Comparison of ENCODE assay signal across 1 cellular context in genomic region chr12:2812290-2813213, GRCh38.
TF ChIP-seq lines count a peak whose summit lies in the region.

ITFG2 (plus strand) TSS chr12:2812668; CDS start chr12:2812761, 93 bp downstream.

TF ChIP-seq in HepG2, 621 proteins besides CTCF, POLR2A, EP300 and RAD21 (continued from another document and continues in another):
- peak; percentile 35 for TF ChIP-seq HNF4A (CRISPR knock-in tag; IDR thresholded peaks at IDR 0.05)
- TF ChIP-seq ZNF552 (CRISPR knock-in tag; IDR thresholded peaks at IDR 0.05; ENCODE audit: borderline replicate concordance) = peak; percentile 92; the same call in 1 of the 2 replicates
- peak; percentile 98 for TF ChIP-seq ZZZ3 (CRISPR knock-in tag; IDR thresholded peaks at IDR 0.05; ENCODE audit: borderline replicate concordance)
- TF ChIP-seq, protein P1, sequence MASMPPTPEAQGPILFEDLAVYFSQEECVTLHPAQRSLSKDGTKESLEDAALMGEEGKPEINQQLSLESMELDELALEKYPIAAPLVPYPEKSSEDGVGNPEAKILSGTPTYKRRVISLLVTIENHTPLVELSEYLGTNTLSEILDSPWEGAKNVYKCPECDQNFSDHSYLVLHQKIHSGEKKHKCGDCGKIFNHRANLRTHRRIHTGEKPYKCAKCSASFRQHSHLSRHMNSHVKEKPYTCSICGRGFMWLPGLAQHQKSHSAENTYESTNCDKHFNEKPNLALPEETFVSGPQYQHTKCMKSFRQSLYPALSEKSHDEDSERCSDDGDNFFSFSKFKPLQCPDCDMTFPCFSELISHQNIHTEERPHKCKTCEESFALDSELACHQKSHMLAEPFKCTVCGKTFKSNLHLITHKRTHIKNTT (CRISPR knock-in tag; IDR thresholded peaks at IDR 0.05) = no peak
- TF ChIP-seq ZBTB7B (CRISPR knock-in tag; IDR thresholded peaks at IDR 0.05) = peak; percentile 24; the same call in 1 of the 2 replicates
- TF ChIP-seq MAFK (conservative IDR thresholded peaks at IDR 0.05 in 1 of 2, IDR thresholded peaks at IDR 0.05 in 1 of 2; ENCODE audit: low read length in 2 of 2) = no peak
- TF ChIP-seq SOX5 (CRISPR knock-in tag; IDR thresholded peaks at IDR 0.05; ENCODE audit: borderline replicate concordance) = peak; percentile 62; the same call in 1 of the 2 replicates
- peak; percentile 82; the same call in 1 of the 2 replicates for TF ChIP-seq ZNF256 (CRISPR knock-in tag; conservative IDR thresholded peaks at IDR 0.05)
- TF ChIP-seq SIX1 (CRISPR knock-in tag; IDR thresholded peaks at IDR 0.05; ENCODE audit: borderline replicate concordance) = no peak; the same call in 1 of the 2 replicates
- TF ChIP-seq FUBP1 (CRISPR knock-in tag; IDR thresholded peaks at IDR 0.05; ENCODE audit: borderline replicate concordance) = 0 out of 2 replicates have a peak, but pooled peaks have one; percentile 50
- peak; percentile 91 for TF ChIP-seq ZNF670 (CRISPR knock-in tag; IDR thresholded peaks at IDR 0.05; ENCODE audit: borderline replicate concordance)
- peak; percentile 75 for TF ChIP-seq CBX1 (IDR thresholded peaks at IDR 0.05; ENCODE audit: low read depth)
- TF ChIP-seq ETV5 (CRISPR knock-in tag; IDR thresholded peaks at IDR 0.05; ENCODE audit: borderline replicate concordance) = peak; percentile 74
- peak; percentile 83 for TF ChIP-seq ZNF317 (CRISPR knock-in tag; IDR thresholded peaks at IDR 0.05)
- TF ChIP-seq ZNF484 (CRISPR knock-in tag; IDR thresholded peaks at IDR 0.05; ENCODE audit: borderline replicate concordance, low read depth) = no peak
- no peak for TF ChIP-seq ZNF138 (CRISPR knock-in tag; IDR thresholded peaks at IDR 0.05; ENCODE audit: low read depth)
- no peak for TF ChIP-seq HNRNPL (IDR thresholded peaks at IDR 0.05; ENCODE audit: low read depth, low read length)
- peak; percentile 71; the same call in 1 of the 2 replicates for TF ChIP-seq AKNA (CRISPR knock-in tag; IDR thresholded peaks at IDR 0.05; ENCODE audit: borderline replicate concordance)
- TF ChIP-seq NFKBIZ (CRISPR knock-in tag; IDR thresholded peaks at IDR 0.05) = no peak
- TF ChIP-seq KDM2A (CRISPR knock-in tag; IDR thresholded peaks at IDR 0.05; ENCODE audit: borderline replicate concordance, low read depth) = peak; percentile 94
- no peak for TF ChIP-seq SETDB1 (CRISPR knock-in tag; IDR thresholded peaks at IDR 0.05; ENCODE audit: borderline replicate concordance)
- peak; percentile 93 for TF ChIP-seq ZSCAN25 (CRISPR knock-in tag; IDR thresholded peaks at IDR 0.05)
- TF ChIP-seq TGIF2 (CRISPR knock-in tag; IDR thresholded peaks at IDR 0.05) = peak; percentile 77
- no peak for TF ChIP-seq RFXANK (CRISPR knock-in tag; IDR thresholded peaks at IDR 0.05)
- no peak for TF ChIP-seq ZNF451 (CRISPR knock-in tag; IDR thresholded peaks at IDR 0.05)
- TF ChIP-seq ZNF225 (CRISPR knock-in tag; IDR thresholded peaks at IDR 0.05) = peak; percentile 96
- no peak for TF ChIP-seq RARG (CRISPR knock-in tag; IDR thresholded peaks at IDR 0.05; ENCODE audit: low read depth)
- TF ChIP-seq DPF2 (CRISPR knock-in tag; IDR thresholded peaks at IDR 0.05; ENCODE audit: borderline replicate concordance, low read depth) = no peak
- no peak for TF ChIP-seq RNF219 (CRISPR knock-in tag; IDR thresholded peaks at IDR 0.05)
- 0 out of 2 replicates have a peak, but pooled peaks have one; percentile 79 for TF ChIP-seq ZNF839 (CRISPR knock-in tag; IDR thresholded peaks at IDR 0.05; ENCODE audit: borderline replicate concordance)
- TF ChIP-seq ZFP36L1 (CRISPR knock-in tag; IDR thresholded peaks at IDR 0.05) = no peak
- no peak for TF ChIP-seq ZNF468 (CRISPR knock-in tag; IDR thresholded peaks at IDR 0.05)
- peak; percentile 51; the same call in 1 of the 2 replicates for TF ChIP-seq ZNF567 (CRISPR knock-in tag; IDR thresholded peaks at IDR 0.05; ENCODE audit: borderline replicate concordance)
- TF ChIP-seq MIER2 (CRISPR knock-in tag; IDR thresholded peaks at IDR 0.05) = no peak
- TF ChIP-seq NRL (CRISPR knock-in tag; IDR thresholded peaks at IDR 0.05; ENCODE audit: borderline replicate concordance) = peak; percentile 94; the same call in 1 of the 2 replicates
- TF ChIP-seq EED (CRISPR knock-in tag; IDR thresholded peaks at IDR 0.05) = no peak
- peak; percentile 92 for TF ChIP-seq ZNF510 (CRISPR knock-in tag; IDR thresholded peaks at IDR 0.05; ENCODE audit: low read depth)
- peak; percentile 85; the same call in 1 of the 2 replicates for TF ChIP-seq MEIS1 (CRISPR knock-in tag; IDR thresholded peaks at IDR 0.05; ENCODE audit: borderline replicate concordance)
- no peak for TF ChIP-seq GLMP (CRISPR knock-in tag; IDR thresholded peaks at IDR 0.05; ENCODE audit: borderline replicate concordance)
- no peak; the same call in 1 of the 2 replicates for TF ChIP-seq ATRX (CRISPR knock-in tag; IDR thresholded peaks at IDR 0.05; ENCODE audit: borderline replicate concordance)
- TF ChIP-seq GMEB1 (CRISPR knock-in tag; IDR thresholded peaks at IDR 0.05; ENCODE audit: borderline replicate concordance) = peak; percentile 96
- 0 out of 2 replicates have a peak, but pooled peaks have one; percentile 49 for TF ChIP-seq IRX3 (CRISPR knock-in tag; IDR thresholded peaks at IDR 0.05; ENCODE audit: borderline replicate concordance, low read depth)
- peak; percentile 71; the same call in 1 of the 2 replicates for TF ChIP-seq ESRRA (CRISPR knock-in tag; IDR thresholded peaks at IDR 0.05; ENCODE audit: low read depth)
- TF ChIP-seq SRSF4 (IDR thresholded peaks at IDR 0.05; ENCODE audit: low read depth, low read length, poor library complexity, severe bottlenecking) = no peak
- TF ChIP-seq RELA (CRISPR knock-in tag; IDR thresholded peaks at IDR 0.05) = no peak
- peak; percentile 90 for TF ChIP-seq AGO2 (optimal IDR thresholded peaks at IDR 0.05; ENCODE audit: low read depth, low read length)
- no peak for TF ChIP-seq SNAPC2 (CRISPR knock-in tag; IDR thresholded peaks at IDR 0.05)
- no peak for TF ChIP-seq ZNF24 (IDR thresholded peaks at IDR 0.05)
- 0 out of 2 replicates have a peak, but pooled peaks have one; percentile 18 for TF ChIP-seq TFE3 (CRISPR knock-in tag; IDR thresholded peaks at IDR 0.05)
- peak; percentile 78 for TF ChIP-seq ZNF543 (CRISPR knock-in tag; IDR thresholded peaks at IDR 0.05)
- TF ChIP-seq PTBP1 (IDR thresholded peaks at IDR 0.05; ENCODE audit: low read depth, low read length, poor library complexity, severe bottlenecking) = peak; percentile 46
- TF ChIP-seq ZSCAN29 (CRISPR knock-in tag; conservative IDR thresholded peaks at IDR 0.05) = peak; percentile 69; the same call in 1 of the 2 replicates
- peak; percentile 90; the same call in 1 of the 2 replicates for TF ChIP-seq ZKSCAN8 (CRISPR knock-in tag; IDR thresholded peaks at IDR 0.05; ENCODE audit: borderline replicate concordance)
- TF ChIP-seq ZNF326 (CRISPR knock-in tag; IDR thresholded peaks at IDR 0.05; ENCODE audit: borderline replicate concordance) = no peak
- no peak for TF ChIP-seq ZNF446 (CRISPR knock-in tag; IDR thresholded peaks at IDR 0.05)
- TF ChIP-seq, protein P2, sequence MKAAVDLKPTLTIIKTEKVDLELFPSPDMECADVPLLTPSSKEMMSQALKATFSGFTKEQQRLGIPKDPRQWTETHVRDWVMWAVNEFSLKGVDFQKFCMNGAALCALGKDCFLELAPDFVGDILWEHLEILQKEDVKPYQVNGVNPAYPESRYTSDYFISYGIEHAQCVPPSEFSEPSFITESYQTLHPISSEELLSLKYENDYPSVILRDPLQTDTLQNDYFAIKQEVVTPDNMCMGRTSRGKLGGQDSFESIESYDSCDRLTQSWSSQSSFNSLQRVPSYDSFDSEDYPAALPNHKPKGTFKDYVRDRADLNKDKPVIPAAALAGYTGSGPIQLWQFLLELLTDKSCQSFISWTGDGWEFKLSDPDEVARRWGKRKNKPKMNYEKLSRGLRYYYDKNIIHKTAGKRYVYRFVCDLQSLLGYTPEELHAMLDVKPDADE (CRISPR knock-in tag; IDR thresholded peaks at IDR 0.05) = no peak; the same call in 1 of the 2 replicates
